In the genomic region with DNA sequence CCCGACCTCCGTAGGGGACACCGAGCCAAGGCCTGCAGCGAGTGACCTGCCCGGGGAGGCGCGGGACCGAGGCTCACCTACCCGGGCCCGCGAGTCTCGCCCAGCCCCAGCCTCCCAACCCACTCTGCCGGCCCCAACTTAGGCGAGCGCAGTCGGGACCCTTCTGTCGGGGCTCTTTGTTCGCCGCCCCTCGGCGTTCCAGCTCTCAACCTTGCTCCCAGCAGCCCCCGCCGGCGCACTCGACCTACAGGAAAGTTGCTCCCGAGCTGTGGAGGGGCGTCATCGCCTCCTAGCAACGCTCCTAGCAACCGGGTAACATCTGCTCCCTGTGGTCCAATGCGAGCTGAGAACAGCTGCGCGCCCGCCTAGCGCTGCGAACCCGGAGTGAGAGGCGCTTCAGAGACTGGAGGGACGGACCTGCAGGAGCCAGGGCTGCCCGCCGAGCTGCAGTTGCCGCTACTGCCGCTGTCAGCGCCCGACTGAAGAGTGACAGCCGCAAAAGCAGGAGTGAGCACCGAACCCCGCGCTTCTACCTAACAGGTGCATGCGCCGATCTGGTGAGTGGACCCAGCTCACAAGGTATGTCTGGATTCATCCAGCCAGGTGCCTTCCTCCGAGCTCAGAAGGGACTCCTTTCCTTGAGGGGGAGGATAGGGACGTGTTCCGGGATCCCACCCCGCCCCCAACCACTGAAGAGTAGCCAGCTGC, we compare ENCODE assay signal across 8 cellular contexts.
A peak's percentile ranks its signal among the peaks of the same experiment; 100 is the strongest.
DNase-seq lines count a peak whose midpoint lies in the region; ATAC-seq and TF ChIP-seq lines count a peak whose summit lies in the region.

No MANE protein-coding gene starts in this region.

- CTCF ChIA-PET in RWPE1 (lab: Yijun Ruan, JAX), result interaction anchor here (0.9 to 1.6 kb wide), 3 partner anchors 9 to 280 kb away, joined by 3 to 8 read pairs (median 6); no protein-coding TSS in a partner anchor

- intact Hi-C loops in heart right ventricle (cut with DNase I), result no loop called here
- intact Hi-C loops in tibial artery (cut with DNase I; ENCODE audit: low total_unique reads), result no loop called here

- no peak overlapping the region for H3K23ac ChIP-seq in trophoblast cell (ENCODE audit: low read length)

- no peak overlapping the region for H3K4ac ChIP-seq in trophoblast cell (ENCODE audit: low read depth, low read length)

- H2AK5ac ChIP-seq in trophoblast cell (ENCODE audit: low read length), result no peak overlapping the region

- peaks cover 1% of the 10 kb centered on the region for H3K79me1 ChIP-seq in trophoblast cell (ENCODE audit: low read length)

- H2BK5ac ChIP-seq in trophoblast cell (ENCODE audit: low read depth, low read length, poor library complexity), result no peak overlapping the region

- H4K91ac ChIP-seq in trophoblast cell (ENCODE audit: low read depth, low read length), result no peak overlapping the region

- peak overlapping the region; percentile 7 for H4K8ac ChIP-seq in trophoblast cell (ENCODE audit: low read depth, low read length)

- H3K9me3 ChIP-seq in heart right ventricle, result no peaks in the 10 kb centered on the region
- peaks cover 2% of the 10 kb centered on the region for H3K9me3 ChIP-seq in trophoblast cell (ENCODE audit: insufficient read depth, low read depth, low read length)
- no peaks in the 10 kb centered on the region for H3K9me3 ChIP-seq in tibial artery

- H3K4me3 ChIP-seq in heart right ventricle (peak overlapping the region; percentile 10 to 44 (median 35)), trophoblast cell (ENCODE audit: low read depth, low read length) (peak overlapping the region; percentile 48), tibial artery (peak overlapping the region in 1 of 2 donors; percentile 20)

- H2AFZ ChIP-seq in trophoblast cell (ENCODE audit: insufficient read depth, low read length, poor library complexity), result no peak overlapping the region

- TF ChIP-seq CTCF in RWPE1 (conservative IDR thresholded peaks at IDR 0.05; ENCODE audit: low read depth) (no peak), heart right ventricle (IDR thresholded peaks at IDR 0.05) (peak in 6 of 9 donors; percentile 22 to 44 (median 30)), tibial artery (IDR thresholded peaks at IDR 0.05) (peak in 1 of 2 experiments; percentile 23)

- POLR2A ChIA-PET in RWPE1 (lab: Yijun Ruan, JAX; ENCODE audit: low non-redundant PET), result no interaction called here

- no peak overlapping the region for H2BK12ac ChIP-seq in trophoblast cell (ENCODE audit: low read length)

- H3K36me3 ChIP-seq in heart right ventricle (no peaks in the 10 kb centered on the region), trophoblast cell (ENCODE audit: control insufficient read depth in 1 of 2, insufficient read depth in 2 of 2, low read length in 2 of 2) (no peaks in the 10 kb centered on the region), tibial artery (no peaks in the 10 kb centered on the region)

- H3K14ac ChIP-seq in trophoblast cell (ENCODE audit: low read length), result no peak overlapping the region

- H3K36me3 Mint-ChIP-seq in activated naive CD8-positive, alpha-beta T cell, result no peaks in the 10 kb centered on the region

- H3K4me3 Mint-ChIP-seq in activated naive CD8-positive, alpha-beta T cell, result peak overlapping the region; percentile 75

- H4K12ac ChIP-seq in trophoblast cell (ENCODE audit: low read depth, low read length), result no peak overlapping the region

- ATAC-seq in GM19395 (IDR thresholded peaks at IDR 0.05; ENCODE audit: unreplicated experiment) (peak; percentile 94), HG03521 (IDR thresholded peaks at IDR 0.05; ENCODE audit: unreplicated experiment) (peak; percentile 92), heart right ventricle (peak; percentile 79 to 96 (median 86))

- DNase-seq in AG20443 (ENCODE audit: low spot score) (peak; percentile 63), RWPE1 (ENCODE audit: low spot score) (peak; percentile 8), heart right ventricle (peak; percentile 43 to 51), trophoblast cell (peak; percentile 65 to 70), tibial artery (peak; percentile 24 to 64)

- H3K9ac ChIP-seq in trophoblast cell (ENCODE audit: low read length), result no peak overlapping the region

- H3K18ac ChIP-seq in trophoblast cell (ENCODE audit: low read length), result no peak overlapping the region

- H3K27me3 Mint-ChIP-seq in activated naive CD8-positive, alpha-beta T cell, result peaks cover 57% of the 10 kb centered on the region

- H3K4me1 ChIP-seq in heart right ventricle, result peaks cover 0 to 15% (median 11%) of the 10 kb centered on the region in 9 donors
- H3K4me1 ChIP-seq in trophoblast cell (ENCODE audit: control insufficient read depth in 1 of 2, insufficient read depth in 2 of 2, low read length in 2 of 2), result peaks cover 6 to 8% of the 10 kb centered on the region in 2 experiments
- peaks cover 0 to 11% (median 9%) of the 10 kb centered on the region in 4 donors for H3K4me1 ChIP-seq in tibial artery

- H3K27me3 ChIP-seq in heart right ventricle (peaks cover 4 to 86% (median 69%) of the 10 kb centered on the region in 7 donors), trophoblast cell (ENCODE audit: insufficient read depth, low read length) (peaks cover 2% of the 10 kb centered on the region), tibial artery (peaks cover 0 to 39% of the 10 kb centered on the region in 2 donors)

- no peak overlapping the region for H3K27ac Mint-ChIP-seq in activated naive CD8-positive, alpha-beta T cell

- H3K4me1 Mint-ChIP-seq in activated naive CD8-positive, alpha-beta T cell (ENCODE audit: low read depth), result peaks cover 11% of the 10 kb centered on the region

- H3K27ac ChIP-seq in RWPE1, result no peak overlapping the region
- no peak overlapping the region for H3K27ac ChIP-seq in heart right ventricle
- no peak overlapping the region for H3K27ac ChIP-seq in trophoblast cell (ENCODE audit: low read depth, low read length)
- H3K27ac ChIP-seq in tibial artery, result no peak overlapping the region

- 1% methylated on average over 54 to 55 of the region's 55 CpGs for WGBS in heart right ventricle, 2 donors
- WGBS in trophoblast cell (ENCODE audit: extremely low coverage, insufficient coverage, insufficient read length), result no CpG with 5 or more reads among the region's 55 CpGs

- no peak overlapping the region for H2BK120ac ChIP-seq in trophoblast cell (ENCODE audit: insufficient read depth, low read length, poor library complexity)

- H3K9me3 Mint-ChIP-seq in activated naive CD8-positive, alpha-beta T cell (ENCODE audit: low read depth), result no peaks in the 10 kb centered on the region

- peak overlapping the region; percentile 77 for H3K4me2 ChIP-seq in trophoblast cell (ENCODE audit: low read length)

- no peaks in the 10 kb centered on the region for H3K79me2 ChIP-seq in trophoblast cell (ENCODE audit: control insufficient read depth, insufficient read depth, low read length, poor library complexity)

Comparison
In these comparisons a context has a peak if more than half of its experiments do, and no peak if none do; other contexts are left out.
1. DNase-seq: peak in every context shown above with its lines; median percentile 68 in trophoblast cell; 63 in AG20443; 47 in heart right ventricle; 44 in tibial artery; 8 in RWPE1.